Comparison of ENCODE assay signal across 8 cellular contexts in genomic region chr7:105521027-105521730, GRCh38. TPM values are rescaled to one million over a fixed set of nuclear protein-coding genes. Genes with fewer than 3 reads are reported as not detected.
DNase-seq lines count a peak whose midpoint lies in the region; TF ChIP-seq lines count a peak whose summit lies in the region.

No MANE protein-coding gene starts in this region.

- 8% methylated on average over 25 of the region's 25 CpGs for WGBS in SK-N-SH (ENCODE audit: low lambda C conversion rate)
- no CpG with 5 or more reads among the region's 25 CpGs for WGBS in iPS DF 6.9 (ENCODE audit: insufficient coverage, insufficient read length)

- POLR2A ChIA-PET in HEK293 (lab: Yijun Ruan, JAX): interaction anchor here (0.9 to 1.1 kb wide), 2 partner anchors 10 to 11 kb away, joined by 3 to 6 read pairs; partner anchors contain the start of gene RINT1
- POLR2A ChIA-PET in SK-N-SH (lab: Yijun Ruan, JAX): no interaction called here

- H3K4me3 ChIP-seq in GM12864 (ENCODE audit: low read depth, low read length) (peak overlapping the region; percentile 97), HEK293 (ENCODE audit: low read depth, low read length) (peak overlapping the region; percentile 73), SK-N-SH (ENCODE audit: low read depth in 2 of 2, low read length in 1 of 2) (peak overlapping the region; percentile 61 to 90), iPS DF 6.9 (ENCODE audit: low read length) (peak overlapping the region; percentile 97), retinal pigment epithelial cell (ENCODE audit: low read length) (peak overlapping the region; percentile 77)

- H3K27me3 ChIP-seq in SK-N-SH (ENCODE audit: insufficient read depth) (no peaks in the 10 kb centered on the region), iPS DF 6.9 (ENCODE audit: control insufficient read depth, insufficient read depth, low read length) (no peaks in the 10 kb centered on the region)

- peaks cover 2% of the 10 kb centered on the region; the same call in 1 of the 2 replicates for H3K4me1 ChIP-seq in HEK293 (ENCODE audit: control insufficient read depth, insufficient read depth, low read length)
- H3K4me1 ChIP-seq in SK-N-SH (ENCODE audit: control insufficient read depth in 1 of 2, insufficient read depth in 2 of 2, low read depth in 1 of 2, low read length in 1 of 2): peaks cover 3 to 5% of the 10 kb centered on the region in 2 experiments; a peak in 1 of 4 replicates
- H3K4me1 ChIP-seq in iPS DF 6.9 (ENCODE audit: control insufficient read depth, insufficient read depth, low read length): no peaks in the 10 kb centered on the region

- H3K36me3 ChIP-seq in HEK293 (ENCODE audit: control insufficient read depth in 2 of 2, insufficient read depth in 1 of 2, low read length in 2 of 2) (peaks cover 3 to 19% of the 10 kb centered on the region in 2 experiments; a peak in 2 of 3 replicates), SK-N-SH (replicated peaks in 1 of 2; ENCODE audit: control insufficient read depth in 1 of 2, insufficient read depth in 2 of 2, low read length in 1 of 2) (peaks cover 0 to 9% of the 10 kb centered on the region in 2 experiments), iPS DF 6.9 (ENCODE audit: control insufficient read depth, insufficient read depth, low read length) (no peaks in the 10 kb centered on the region)

- no peaks in the 10 kb centered on the region for H3K9me2 ChIP-seq in SK-N-SH

- TF ChIP-seq EP300 in SK-N-SH (IDR thresholded peaks at IDR 0.05; ENCODE audit: borderline replicate concordance in 1 of 2, low read depth in 1 of 2, low read length in 1 of 2): no peak

- CTCF ChIA-PET in HEK293 (lab: Yijun Ruan, JAX): no interaction called here
- CTCF ChIA-PET in SK-N-SH (lab: Yijun Ruan, JAX): interaction anchor here (1.0 kb wide), 1 partner anchor 8 kb away, joined by 3 read pairs; no protein-coding TSS in a partner anchor

- H3K9ac ChIP-seq in SK-N-SH: peak overlapping the region; percentile 87

- H3K9me3 ChIP-seq in HEK293 (ENCODE audit: control insufficient read depth, insufficient read depth, low read depth, low read length) (no peaks in the 10 kb centered on the region), SK-N-SH (no peaks in the 10 kb centered on the region), iPS DF 6.9 (ENCODE audit: control insufficient read depth, insufficient read depth, low read length) (no peaks in the 10 kb centered on the region)

- peak overlapping the region; percentile 92 for H3K4me2 ChIP-seq in SK-N-SH

- no peak for TF ChIP-seq RAD21 in SK-N-SH (IDR thresholded peaks at IDR 0.05; ENCODE audit: low read length)

- peak overlapping the region; percentile 69 for H2AFZ ChIP-seq in SK-N-SH (ENCODE audit: low read depth)

- H3F3A ChIP-seq in SK-N-SH (replicated peaks; ENCODE audit: insufficient read depth): peaks cover 14% of the 10 kb centered on the region

- H3K79me2 ChIP-seq in SK-N-SH (ENCODE audit: insufficient read depth): peaks cover 54% of the 10 kb centered on the region

- H4K20me1 ChIP-seq in SK-N-SH (ENCODE audit: insufficient read depth): 0 out of 2 replicates have a peak, but pooled peaks cover 3% of the 10 kb centered on the region

- DNase-seq in GM12864 (ENCODE audit: low read depth) (no peak), M059J (ENCODE audit: low read depth) (peak; percentile 76), SK-N-SH (peak; percentile 86), astrocyte of the hippocampus (ENCODE audit: low read depth, low spot score) (peak; percentile 82), iPS DF 6.9 (ENCODE audit: low read depth, low spot score) (no peak), retinal pigment epithelial cell (ENCODE audit: low read depth) (no peak), DMS114 treated with DMSO at 0.1 percent for 48 hours (lab: John Stamatoyannopoulos, UW; ENCODE audit: unreplicated experiment) (no peak)

- no peak for TF ChIP-seq CTCF in GM12864 (IDR thresholded peaks at IDR 0.05; ENCODE audit: low read depth, low read length, missing control alignments)
- peak; percentile 22; the same call in 1 of the 2 replicates for TF ChIP-seq CTCF in HEK293 (tag by site-specific recombination; IDR thresholded peaks at IDR 0.05)
- TF ChIP-seq CTCF in SK-N-SH (IDR thresholded peaks at IDR 0.05): no peak
- no peak for TF ChIP-seq CTCF in retinal pigment epithelial cell (conservative IDR thresholded peaks at IDR 0.05; ENCODE audit: low read depth, low read length)

- H3K27ac ChIP-seq in HEK293 (ENCODE audit: extremely low read depth, low read depth, low read length) (peak overlapping the region; percentile 81), SK-N-SH (ENCODE audit: low read depth in 2 of 2, low read length in 1 of 2) (peak overlapping the region; percentile 79 to 80), iPS DF 6.9 (ENCODE audit: low read length) (no peak overlapping the region)

TF ChIP-seq in HEK293, 187 proteins besides CTCF, POLR2A, EP300 and RAD21 (continues in another document):
- no peak for TF ChIP-seq ZNF624 (tag by site-specific recombination; IDR thresholded peaks at IDR 0.05)
- peak; percentile 13; the same call in 1 of the 2 replicates for TF ChIP-seq KLF7 (tag by site-specific recombination; IDR thresholded peaks at IDR 0.05; ENCODE audit: borderline replicate concordance)
- peak; percentile 95 for TF ChIP-seq GLIS2 (tag by site-specific recombination; IDR thresholded peaks at IDR 0.05)
- no peak for TF ChIP-seq ZNF426 (tag by site-specific recombination; IDR thresholded peaks at IDR 0.05)
- no peak for TF ChIP-seq ZSCAN4 (tag by site-specific recombination; IDR thresholded peaks at IDR 0.05)
- TF ChIP-seq ZNF529 (tag by site-specific recombination; IDR thresholded peaks at IDR 0.05; ENCODE audit: insufficient replicate concordance): no peak
- peak; percentile 40 for TF ChIP-seq WT1 (tag by site-specific recombination; IDR thresholded peaks at IDR 0.05)
- TF ChIP-seq ZBTB8A (tag by site-specific recombination; IDR thresholded peaks at IDR 0.05): peak; percentile 61; the same call in 1 of the 2 replicates
- TF ChIP-seq EGR2 (tag by site-specific recombination; IDR thresholded peaks at IDR 0.05; ENCODE audit: low read depth): peak; percentile 59; the same call in 1 of the 2 replicates

TF ChIP-seq in SK-N-SH, 30 proteins besides CTCF, POLR2A, EP300 and RAD21 (continues in another document):
- TF ChIP-seq, protein P1, sequence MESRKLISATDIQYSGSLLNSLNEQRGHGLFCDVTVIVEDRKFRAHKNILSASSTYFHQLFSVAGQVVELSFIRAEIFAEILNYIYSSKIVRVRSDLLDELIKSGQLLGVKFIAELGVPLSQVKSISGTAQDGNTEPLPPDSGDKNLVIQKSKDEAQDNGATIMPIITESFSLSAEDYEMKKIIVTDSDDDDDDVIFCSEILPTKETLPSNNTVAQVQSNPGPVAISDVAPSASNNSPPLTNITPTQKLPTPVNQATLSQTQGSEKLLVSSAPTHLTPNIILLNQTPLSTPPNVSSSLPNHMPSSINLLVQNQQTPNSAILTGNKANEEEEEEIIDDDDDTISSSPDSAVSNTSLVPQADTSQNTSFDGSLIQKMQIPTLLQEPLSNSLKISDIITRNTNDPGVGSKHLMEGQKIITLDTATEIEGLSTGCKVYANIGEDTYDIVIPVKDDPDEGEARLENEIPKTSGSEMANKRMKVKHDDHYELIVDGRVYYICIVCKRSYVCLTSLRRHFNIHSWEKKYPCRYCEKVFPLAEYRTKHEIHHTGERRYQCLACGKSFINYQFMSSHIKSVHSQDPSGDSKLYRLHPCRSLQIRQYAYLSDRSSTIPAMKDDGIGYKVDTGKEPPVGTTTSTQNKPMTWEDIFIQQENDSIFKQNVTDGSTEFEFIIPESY (IDR thresholded peaks at IDR 0.05; ENCODE audit: borderline replicate concordance, low read depth): no peak
- TF ChIP-seq MAX (IDR thresholded peaks at IDR 0.05; ENCODE audit: low read depth) (peak; percentile 96), FOXJ3 (CRISPR knock-in tag; IDR thresholded peaks at IDR 0.05) (no peak), RCOR1 (IDR thresholded peaks at IDR 0.05; ENCODE audit: low read length) (no peak)
- TF ChIP-seq, protein P2, sequence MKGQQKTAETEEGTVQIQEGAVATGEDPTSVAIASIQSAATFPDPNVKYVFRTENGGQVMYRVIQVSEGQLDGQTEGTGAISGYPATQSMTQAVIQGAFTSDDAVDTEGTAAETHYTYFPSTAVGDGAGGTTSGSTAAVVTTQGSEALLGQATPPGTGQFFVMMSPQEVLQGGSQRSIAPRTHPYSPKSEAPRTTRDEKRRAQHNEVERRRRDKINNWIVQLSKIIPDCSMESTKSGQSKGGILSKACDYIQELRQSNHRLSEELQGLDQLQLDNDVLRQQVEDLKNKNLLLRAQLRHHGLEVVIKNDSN (IDR thresholded peaks at IDR 0.05; ENCODE audit: borderline replicate concordance, low read depth): peak; percentile 63; the same call in 1 of the 2 replicates

RNA-seq across cellular contexts. Expression of gene PUS7, which starts 0.9 kb away (rescaled TPM):
- total RNA-seq in M059J (2014; rRNA removed; shearing (Covaris generic)): 17.1 and 19.1 TPM in 2 replicates
- 18.8 and 22.6 TPM in 2 replicates for polyA plus RNA-seq in SK-N-SH (2012; rRNA removed)
- polyA plus RNA-seq in SK-N-SH (2012; cell fraction: cytosol; rRNA removed): 23.2 and 24.3 TPM in 2 replicates
- 30.1 and 38.2 TPM in 2 replicates for polyA plus RNA-seq in SK-N-SH (2012; cell fraction: nucleus; rRNA removed)

RNA-seq across cellular contexts. Expression of gene RINT1, which starts 10.8 kb away (rescaled TPM):
- total RNA-seq in M059J (2014; rRNA removed; shearing (Covaris generic)): 10.3 and 14.2 TPM in 2 replicates
- polyA plus RNA-seq in SK-N-SH (2012; rRNA removed): 13.1 and 19.1 TPM in 2 replicates
- 17.7 and 17.8 TPM in 2 replicates for polyA plus RNA-seq in SK-N-SH (2012; cell fraction: cytosol; rRNA removed)
- 21.9 and 42.7 TPM in 2 replicates for polyA plus RNA-seq in SK-N-SH (2012; cell fraction: nucleus; rRNA removed)

Comparison
In these comparisons a context has a peak if more than half of its experiments do, and no peak if none do; other contexts are left out.
1. DNase-seq: peak in M059J (single experiment), SK-N-SH (single experiment) and astrocyte of the hippocampus (single experiment); none in GM12864 (single experiment), iPS DF 6.9 (single experiment), retinal pigment epithelial cell (single experiment) and DMS114 treated with DMSO at 0.1 percent for 48 hours (single experiment).
2. Peak in every context shown above with its lines, with median percentiles within 50 percentile points of each other: H3K4me3 ChIP-seq.